Comparison of ENCODE assay signal across 1 cellular context in genomic region chr6:154649723-154650122, GRCh38.
TF ChIP-seq lines count a peak whose summit lies in the region.

No MANE protein-coding gene starts in this region.

TF ChIP-seq in liver, 16 proteins besides CTCF, POLR2A, EP300 and RAD21 (continued from another document):
- no peak for TF ChIP-seq ZBTB33 (IDR thresholded peaks at IDR 0.05)
- no peak for TF ChIP-seq YY1 (IDR thresholded peaks at IDR 0.05)
- TF ChIP-seq JUND (IDR thresholded peaks at IDR 0.05), result no peak
- no peak for TF ChIP-seq HNF4G (IDR thresholded peaks at IDR 0.05)
- no peak for TF ChIP-seq GABPA (IDR thresholded peaks at IDR 0.05 in 1 of 2, conservative IDR thresholded peaks at IDR 0.05 in 1 of 2)
- no peak for TF ChIP-seq NR2F2 (IDR thresholded peaks at IDR 0.05)
- no peak for TF ChIP-seq RXRA (IDR thresholded peaks at IDR 0.05)
- no peak for TF ChIP-seq SP1 (IDR thresholded peaks at IDR 0.05)
- TF ChIP-seq ATF3 (IDR thresholded peaks at IDR 0.05), result no peak
- no peak for TF ChIP-seq TAF1 (conservative IDR thresholded peaks at IDR 0.05)
TF ChIP-seq in liver: peak in this region for 0.
